Comparison of ENCODE assay signal across 1 cellular context in genomic region chr22:39456262-39457046, GRCh38.
TF ChIP-seq lines count a peak whose summit lies in the region.

TSS of gene MGAT3 (plus strand) at chr22:39457012. CDS start at chr22:39487348, 30,336 bp downstream.

TF ChIP-seq in K562, 482 proteins besides CTCF, POLR2A, EP300 and RAD21 (continued from another document and continues in another):
- TF ChIP-seq, protein P1, sequence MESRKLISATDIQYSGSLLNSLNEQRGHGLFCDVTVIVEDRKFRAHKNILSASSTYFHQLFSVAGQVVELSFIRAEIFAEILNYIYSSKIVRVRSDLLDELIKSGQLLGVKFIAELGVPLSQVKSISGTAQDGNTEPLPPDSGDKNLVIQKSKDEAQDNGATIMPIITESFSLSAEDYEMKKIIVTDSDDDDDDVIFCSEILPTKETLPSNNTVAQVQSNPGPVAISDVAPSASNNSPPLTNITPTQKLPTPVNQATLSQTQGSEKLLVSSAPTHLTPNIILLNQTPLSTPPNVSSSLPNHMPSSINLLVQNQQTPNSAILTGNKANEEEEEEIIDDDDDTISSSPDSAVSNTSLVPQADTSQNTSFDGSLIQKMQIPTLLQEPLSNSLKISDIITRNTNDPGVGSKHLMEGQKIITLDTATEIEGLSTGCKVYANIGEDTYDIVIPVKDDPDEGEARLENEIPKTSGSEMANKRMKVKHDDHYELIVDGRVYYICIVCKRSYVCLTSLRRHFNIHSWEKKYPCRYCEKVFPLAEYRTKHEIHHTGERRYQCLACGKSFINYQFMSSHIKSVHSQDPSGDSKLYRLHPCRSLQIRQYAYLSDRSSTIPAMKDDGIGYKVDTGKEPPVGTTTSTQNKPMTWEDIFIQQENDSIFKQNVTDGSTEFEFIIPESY (CRISPR knock-in tag; IDR thresholded peaks at IDR 0.05) = peak; percentile 52; the same call in 1 of the 2 replicates
- TF ChIP-seq ZNF253 (CRISPR knock-in tag; conservative IDR thresholded peaks at IDR 0.05) (no peak), TCF3 (CRISPR knock-in tag; IDR thresholded peaks at IDR 0.05) (no peak), MAX (CRISPR knock-in tag; IDR thresholded peaks at IDR 0.05) (peak; percentile 31), CXXC5 (CRISPR knock-in tag; IDR thresholded peaks at IDR 0.05) (peak; percentile 6; the same call in 1 of the 2 replicates), CREB5 (CRISPR knock-in tag; IDR thresholded peaks at IDR 0.05) (no peak), PRMT5 (CRISPR knock-in tag; IDR thresholded peaks at IDR 0.05) (no peak), TEAD1 (CRISPR knock-in tag; IDR thresholded peaks at IDR 0.05) (peak in 1 of 2 experiments; percentile 31; a peak in 1 of 4 replicates), SAFB (IDR thresholded peaks at IDR 0.05; ENCODE audit: borderline replicate concordance, low read depth, low read length) (no peak), ZC3H11A (IDR thresholded peaks at IDR 0.05; ENCODE audit: low read depth, low read length) (no peak), NCOA4 (IDR thresholded peaks at IDR 0.05; ENCODE audit: partially characterized antibody) (no peak), ZBTB17 (CRISPR knock-in tag; IDR thresholded peaks at IDR 0.05) (no peak), HMG20A (CRISPR knock-in tag; conservative IDR thresholded peaks at IDR 0.05) (no peak), MTA3 (IDR thresholded peaks at IDR 0.05; ENCODE audit: borderline replicate concordance) (0 out of 2 replicates have a peak, but pooled peaks have one; percentile 29), ETS2 (tag; IDR thresholded peaks at IDR 0.05; ENCODE audit: borderline replicate concordance, poor library complexity, severe bottlenecking) (no peak), SMAD2 (IDR thresholded peaks at IDR 0.05; ENCODE audit: low read depth, low read length) (no peak), POLR2H (tag; IDR thresholded peaks at IDR 0.05; ENCODE audit: low read depth) (no peak), MAZ (CRISPR knock-in tag; conservative IDR thresholded peaks at IDR 0.05 in 1 of 2, IDR thresholded peaks at IDR 0.05 in 1 of 2) (0 out of 4 replicates have a peak, but pooled peaks of 1 of the 2 experiments have one; percentile 29), ZNF347 (CRISPR knock-in tag; IDR thresholded peaks at IDR 0.05; ENCODE audit: low read depth) (no peak), CAMTA2 (CRISPR knock-in tag; conservative IDR thresholded peaks at IDR 0.05) (no peak), ZNF764 (CRISPR knock-in tag; IDR thresholded peaks at IDR 0.05; ENCODE audit: low read depth) (no peak), NFIX (CRISPR knock-in tag; IDR thresholded peaks at IDR 0.05; ENCODE audit: low read depth) (no peak), MLLT1 (IDR thresholded peaks at IDR 0.05) (0 out of 4 replicates have a peak, but pooled peaks of 1 of the 2 experiments have one; percentile 24), KDM5B (IDR thresholded peaks at IDR 0.05; ENCODE audit: insufficient replicate concordance, low read depth, low read length) (no peak), GATAD2A (IDR thresholded peaks at IDR 0.05) (no peak), POLR3G (IDR thresholded peaks at IDR 0.05; ENCODE audit: extremely low read depth, insufficient read length, insufficient replicate concordance) (no peak), ATF2 (CRISPR knock-in tag; IDR thresholded peaks at IDR 0.05) (no peak), RBFOX2 (IDR thresholded peaks at IDR 0.05; ENCODE audit: low read depth, low read length) (no peak; the same call in 1 of the 2 replicates), PHF8 (IDR thresholded peaks at IDR 0.05; ENCODE audit: borderline replicate concordance, low read length) (no peak; the same call in 1 of the 2 replicates), RB1 (IDR thresholded peaks at IDR 0.05; ENCODE audit: low read depth) (peak; percentile 25; the same call in 1 of the 2 replicates), BHLHE40 (IDR thresholded peaks at IDR 0.05; ENCODE audit: low read length) (no peak), CC2D1A (IDR thresholded peaks at IDR 0.05) (no peak), NCOA2 (IDR thresholded peaks at IDR 0.05; ENCODE audit: partially characterized antibody in 2 of 2) (no peak), RBBP5 (IDR thresholded peaks at IDR 0.05; ENCODE audit: borderline replicate concordance, insufficient read depth, low read length, poor library complexity, severe bottlenecking) (peak; percentile 39), EWSR1 (IDR thresholded peaks at IDR 0.05; ENCODE audit: borderline replicate concordance, low read depth, partially characterized antibody) (no peak), ZZZ3 (IDR thresholded peaks at IDR 0.05) (no peak), IRF2 (CRISPR knock-in tag; IDR thresholded peaks at IDR 0.05) (no peak), ZEB2 (IDR thresholded peaks at IDR 0.05) (no peak), CBX1 (IDR thresholded peaks at IDR 0.05; ENCODE audit: low read depth) (no peak), ZNF407 (IDR thresholded peaks at IDR 0.05; ENCODE audit: low read depth) (no peak), EGR1 (conservative IDR thresholded peaks at IDR 0.05) (peak; percentile 57; the same call in 1 of the 2 replicates), CCNT2 (IDR thresholded peaks at IDR 0.05; ENCODE audit: borderline replicate concordance, extremely low read depth, insufficient read length, low read depth, low read length) (peak; percentile 30), HMGXB4 (CRISPR knock-in tag; IDR thresholded peaks at IDR 0.05) (no peak), U2AF2 (optimal IDR thresholded peaks at IDR 0.05; ENCODE audit: low read depth, low read length) (no peak), CBX3 (IDR thresholded peaks at IDR 0.05; ENCODE audit: borderline replicate concordance in 1 of 2, low read length in 2 of 2) (no peak)
- TF ChIP-seq, protein P2, sequence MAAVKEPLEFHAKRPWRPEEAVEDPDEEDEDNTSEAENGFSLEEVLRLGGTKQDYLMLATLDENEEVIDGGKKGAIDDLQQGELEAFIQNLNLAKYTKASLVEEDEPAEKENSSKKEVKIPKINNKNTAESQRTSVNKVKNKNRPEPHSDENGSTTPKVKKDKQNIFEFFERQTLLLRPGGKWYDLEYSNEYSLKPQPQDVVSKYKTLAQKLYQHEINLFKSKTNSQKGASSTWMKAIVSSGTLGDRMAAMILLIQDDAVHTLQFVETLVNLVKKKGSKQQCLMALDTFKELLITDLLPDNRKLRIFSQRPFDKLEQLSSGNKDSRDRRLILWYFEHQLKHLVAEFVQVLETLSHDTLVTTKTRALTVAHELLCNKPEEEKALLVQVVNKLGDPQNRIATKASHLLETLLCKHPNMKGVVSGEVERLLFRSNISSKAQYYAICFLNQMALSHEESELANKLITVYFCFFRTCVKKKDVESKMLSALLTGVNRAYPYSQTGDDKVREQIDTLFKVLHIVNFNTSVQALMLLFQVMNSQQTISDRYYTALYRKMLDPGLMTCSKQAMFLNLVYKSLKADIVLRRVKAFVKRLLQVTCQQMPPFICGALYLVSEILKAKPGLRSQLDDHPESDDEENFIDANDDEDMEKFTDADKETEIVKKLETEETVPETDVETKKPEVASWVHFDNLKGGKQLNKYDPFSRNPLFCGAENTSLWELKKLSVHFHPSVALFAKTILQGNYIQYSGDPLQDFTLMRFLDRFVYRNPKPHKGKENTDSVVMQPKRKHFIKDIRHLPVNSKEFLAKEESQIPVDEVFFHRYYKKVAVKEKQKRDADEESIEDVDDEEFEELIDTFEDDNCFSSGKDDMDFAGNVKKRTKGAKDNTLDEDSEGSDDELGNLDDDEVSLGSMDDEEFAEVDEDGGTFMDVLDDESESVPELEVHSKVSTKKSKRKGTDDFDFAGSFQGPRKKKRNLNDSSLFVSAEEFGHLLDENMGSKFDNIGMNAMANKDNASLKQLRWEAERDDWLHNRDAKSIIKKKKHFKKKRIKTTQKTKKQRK (IDR thresholded peaks at IDR 0.05; ENCODE audit: borderline replicate concordance, low read depth, low read length) = no peak
